ENCODE assay signal across 9 cellular contexts in genomic region chr6:74479960-74480359, GRCh38.
"Had no signal": no experiment of that assay in that cellular context is flagged by ENCODE, and none has a peak within 500 bp of the region (broad histone marks: within the 10 kb centered on the region; RNA-seq: fewer than 3 reads in every experiment).

No MANE protein-coding gene starts in this region.

- H3K27ac ChIP-seq: GM23248, HL-60 had no signal

- H3K4me3 Mint-ChIP-seq: H9 had no signal

- FAIRE-seq: H1, H54, HepG2, K562 had no signal

- ATAC-seq: HepG2, K562 had no signal

- H3K9ac ChIP-seq: GM23248 had no signal

- H3K27ac Mint-ChIP-seq: H9 had no signal

- H3K9me3 Mint-ChIP-seq: H9 had no signal

- H2AFZ ChIP-seq: GM23248 had no signal

- H3K4me3 ChIP-seq: GM23248, K562 had no signal

- DNase-seq: H9, HCEC 1CT, KG1 had no signal
